In the genomic region with DNA sequence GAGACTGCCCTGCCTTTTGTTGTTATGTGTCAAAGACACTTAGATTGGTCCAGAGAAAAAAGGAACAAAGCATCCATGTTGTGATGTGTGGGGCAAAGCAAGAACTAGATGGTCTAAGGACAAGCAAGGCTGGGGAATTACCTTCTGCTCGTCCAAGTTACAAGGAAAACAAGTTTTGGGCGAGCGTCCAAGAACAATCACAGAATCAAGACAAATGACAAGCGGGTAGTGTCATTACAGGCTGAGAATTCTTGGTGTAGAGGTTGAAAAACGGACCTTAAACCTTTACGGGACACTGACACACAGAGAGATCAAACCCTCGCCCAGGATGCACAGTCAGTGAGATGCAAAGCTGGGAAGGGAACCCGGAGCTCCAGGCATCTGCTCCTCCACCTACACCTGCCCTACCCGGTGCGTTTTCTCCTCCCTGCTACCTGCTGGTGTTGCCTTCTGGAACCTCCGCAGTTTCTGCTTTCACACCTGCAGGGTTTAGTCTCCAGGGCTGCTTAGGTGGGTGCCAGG, we compare ENCODE assay signal across 7 cellular contexts. TPM values are rescaled to one million over a fixed set of nuclear protein-coding genes. Genes with fewer than 3 reads are reported as not detected.
DNase-seq lines count a peak whose midpoint lies in the region; ATAC-seq and TF ChIP-seq lines count a peak whose summit lies in the region.

No MANE protein-coding gene starts in this region.

- no peaks in the 10 kb centered on the region for H3K9me3 ChIP-seq in testis

- H3K36me3 ChIP-seq in testis (ENCODE audit: low read depth, missing control alignments), result no peaks in the 10 kb centered on the region

- no peaks in the 10 kb centered on the region for H3K27me3 ChIP-seq in testis

- peaks cover 14% of the 10 kb centered on the region for H3K4me1 Mint-ChIP-seq in activated naive CD8-positive, alpha-beta T cell treated with anti-CD3 and anti-CD28 coated beads for 36 hours

- DNase-seq in activated naive CD8-positive, alpha-beta T cell treated with anti-CD3 and anti-CD28 coated beads for 36 hours, result no peak
- DNase-seq in left colon, result peak in 1 of 2 donors; percentile 47
- no peak for DNase-seq in testis
- DNase-seq in NCI-H1694 treated with DMSO at 0.1 percent for 48 hours (lab: John Stamatoyannopoulos, UW), result no peak
- DNase-seq in effector CD4-positive, alpha-beta T cell, result no peak

- intact Hi-C loops in left colon (cut with DNase I, micrococcal nuclease), result no loop called here
- intact Hi-C loops in testis (cut with DNase I; ENCODE audit: low total_unique reads), result no loop called here

- peaks cover 11% of the 10 kb centered on the region for H3K36me3 Mint-ChIP-seq in activated naive CD8-positive, alpha-beta T cell treated with anti-CD3 and anti-CD28 coated beads for 36 hours

- no peak for TF ChIP-seq CTCF in testis (IDR thresholded peaks at IDR 0.05)

- peak overlapping the region; percentile 85 for H3K4me3 Mint-ChIP-seq in activated naive CD8-positive, alpha-beta T cell treated with anti-CD3 and anti-CD28 coated beads for 36 hours

- no peak for TF ChIP-seq POLR2A in testis (IDR thresholded peaks at IDR 0.05)

- peak overlapping the region; percentile 81 to 90 for H3K4me3 ChIP-seq in testis

- ATAC-seq in GM18868 (IDR thresholded peaks at IDR 0.05; ENCODE audit: unreplicated experiment) (peak; percentile 11), HG03135 (IDR thresholded peaks at IDR 0.05; ENCODE audit: unreplicated experiment) (peak; percentile 9), left colon (peak; percentile 46)

- H3K4me1 ChIP-seq in testis, result no peaks in the 10 kb centered on the region

- H3K27ac Mint-ChIP-seq in activated naive CD8-positive, alpha-beta T cell treated with anti-CD3 and anti-CD28 coated beads for 36 hours, result no peak overlapping the region

- peaks cover 32% of the 10 kb centered on the region for H3K27me3 Mint-ChIP-seq in activated naive CD8-positive, alpha-beta T cell treated with anti-CD3 and anti-CD28 coated beads for 36 hours

- 4 to 5% methylated on average over 11 of the region's 11 CpGs for WGBS in testis, 2 donors

- H3K9me3 Mint-ChIP-seq in activated naive CD8-positive, alpha-beta T cell treated with anti-CD3 and anti-CD28 coated beads for 36 hours, result peaks cover 14% of the 10 kb centered on the region

- H3K27ac ChIP-seq in testis, result no peak overlapping the region

RNA-seq across cellular contexts. Expression of a gene that starts 0.5 kb away (rescaled TPM):
- total RNA-seq in activated naive CD8-positive, alpha-beta T cell treated with anti-CD3 and anti-CD28 coated beads for 36 hours, result 10 to 100 TPM in 1 of 2 experiments, 1 to 10 TPM in 1; 9.4 to 10.1 TPM
- total RNA-seq in left colon, result 1 to 10 TPM; 4.7 to 5.1 TPM
- 10 to 100 TPM in 1 of 2 donors, 1 to 10 TPM in 1; 8.5 to 15.8 TPM for total RNA-seq in testis
- polyA plus RNA-seq in testis (ENCODE audit: insufficient read depth, low read depth, low replicate concordance), result 4.8 TPM

RNA-seq across cellular contexts. Expression of a gene that starts 10.9 kb away (rescaled TPM):
- total RNA-seq in activated naive CD8-positive, alpha-beta T cell treated with anti-CD3 and anti-CD28 coated beads for 36 hours, result 1 to 10 TPM; 4.3 TPM
- total RNA-seq in left colon (1 to 10 TPM; 3.0 to 4.6 TPM), testis (10 to 100 TPM; 11.4 to 11.6 TPM)
- 5.5 TPM for polyA plus RNA-seq in testis (ENCODE audit: insufficient read depth, low read depth, low replicate concordance)

RNA-seq across cellular contexts. Expression of a gene that starts 16.0 kb away (rescaled TPM):
- 10 to 100 TPM; 12.8 to 13.7 TPM for total RNA-seq in activated naive CD8-positive, alpha-beta T cell treated with anti-CD3 and anti-CD28 coated beads for 36 hours
- 10 to 100 TPM; 11.6 to 14.0 TPM for total RNA-seq in left colon
- total RNA-seq in testis, result 10 to 100 TPM; 23.2 to 24.8 TPM
- polyA plus RNA-seq in testis (ENCODE audit: insufficient read depth, low read depth, low replicate concordance), result 7.8 TPM

RNA-seq across cellular contexts. Expression of a gene that starts 25.3 kb away (rescaled TPM):
- total RNA-seq in activated naive CD8-positive, alpha-beta T cell treated with anti-CD3 and anti-CD28 coated beads for 36 hours, result 1 to 10 TPM; 4.2 to 5.3 TPM
- total RNA-seq in left colon, result 10 to 100 TPM in 1 of 2 donors, 1 to 10 TPM in 1; 10.0 to 11.2 TPM
- 10 to 100 TPM; 33.6 to 38.7 TPM for total RNA-seq in testis
- polyA plus RNA-seq in testis (ENCODE audit: insufficient read depth, low read depth, low replicate concordance), result 24.3 TPM

RNA-seq across cellular contexts. Expression of a gene that starts 42.4 kb away (rescaled TPM):
- total RNA-seq in activated naive CD8-positive, alpha-beta T cell treated with anti-CD3 and anti-CD28 coated beads for 36 hours, result 10 to 100 TPM; 15.1 to 17.2 TPM
- total RNA-seq in left colon (1 to 10 TPM; 7.8 to 7.9 TPM), testis (10 to 100 TPM; 22.1 to 33.9 TPM)
- 10.4 TPM for polyA plus RNA-seq in testis (ENCODE audit: insufficient read depth, low read depth, low replicate concordance)
